9 cellular contexts compared by ENCODE assay signal in genomic region chr18:77106331-77106730, GRCh38. TPM values are rescaled to one million over a fixed set of nuclear protein-coding genes. Genes with fewer than 3 reads are reported as not detected.
DNase-seq lines count a peak whose midpoint lies in the region; ATAC-seq, FAIRE-seq and TF ChIP-seq lines count a peak whose summit lies in the region.
"Had no signal": no experiment of that assay in that cellular context is flagged by ENCODE, and none has a peak within 500 bp of the region (broad histone marks: within the 10 kb centered on the region; RNA-seq: fewer than 3 reads in every experiment).

No MANE protein-coding gene starts in this region.

- H3K27ac ChIP-seq in effector memory CD4-positive, alpha-beta T cell (ENCODE audit: insufficient read depth, low read length, poor library complexity, severe bottlenecking), result peak overlapping the region; percentile 76
- no peak overlapping the region for H3K27ac ChIP-seq in HepG2 (ENCODE audit: extremely low read length, insufficient read depth, low read length)

- in situ Hi-C loops in HepG2 (cut with HindIII; ENCODE audit: extremely low pct_ligation_motif_present, low pct_unique_long_range_greater_than_20kb), result no loop called here

- no peaks in the 10 kb centered on the region for H3K79me2 ChIP-seq in HepG2 (ENCODE audit: insufficient read depth, low read length)

- WGBS in HepG2 (ENCODE audit: low lambda C conversion rate), result 96% methylated on average over 14 of the region's 15 CpGs

- peak overlapping the region; percentile 85 to 97 (median 87) for H3K27ac Mint-ChIP-seq in IgD-negative memory B cell

- H3K36me3 Mint-ChIP-seq in IgD-negative memory B cell, result no peaks in the 10 kb centered on the region

- ATAC-seq in GM21576 (IDR thresholded peaks at IDR 0.05; ENCODE audit: unreplicated experiment), result no peak
- no peak for ATAC-seq in HepG2

- H2AFZ ChIP-seq in HepG2 (ENCODE audit: low read length), result no peak overlapping the region

- no peaks in the 10 kb centered on the region for H3K9me3 Mint-ChIP-seq in IgD-negative memory B cell

- peak; percentile 54 to 70 for DNase-seq in activated CD4-positive, alpha-beta T cell treated with anti-CD3 and anti-CD28 coated beads, Interleukin-2, amount 50 U/mL, for 48 hours
- DNase-seq in effector memory CD4-positive, alpha-beta T cell, result peak; percentile 69 to 79 (median 75)
- DNase-seq in stimulated activated CD8-positive, alpha-beta memory T cell treated with anti-CD3 and anti-CD28 coated beads, Interleukin-15, amount 100 ng/mL, for 24 hours (ENCODE audit: low read depth), result peak; percentile 49
- DNase-seq in HepG2 (ENCODE audit: low spot score) (no peak), NCI-H82 treated with DMSO at 0.1 percent for 48 hours (lab: John Stamatoyannopoulos, UW; ENCODE audit: unreplicated experiment) (no peak), DMS53 (lab: John Stamatoyannopoulos, UW) (no peak)

- no peaks in the 10 kb centered on the region for H3K9me3 ChIP-seq in effector memory CD4-positive, alpha-beta T cell (ENCODE audit: control insufficient read depth, low read length)
- no peaks in the 10 kb centered on the region for H3K9me3 ChIP-seq in HepG2 (ENCODE audit: low read length)

- POLR2A ChIA-PET in HepG2 (lab: Yijun Ruan, JAX), result no interaction called here

- H4K20me1 ChIP-seq in HepG2 (ENCODE audit: insufficient read depth, low read length), result no peaks in the 10 kb centered on the region

- CTCF ChIA-PET in HepG2 (lab: Yijun Ruan, JAX; ENCODE audit: low intra/inter-chr PET ratio, low total read pairs), result no interaction called here

- peaks cover 16% of the 10 kb centered on the region for H3K36me3 ChIP-seq in effector memory CD4-positive, alpha-beta T cell (ENCODE audit: control insufficient read depth, insufficient read depth, low read length)
- H3K36me3 ChIP-seq in HepG2 (replicated peaks in 1 of 2; ENCODE audit: control insufficient read depth in 1 of 2, insufficient read depth in 2 of 2, low read length in 2 of 2), result no peaks in the 10 kb centered on the region; a peak in 1 of 5 replicates

- TF ChIP-seq RAD21 in HepG2 (CRISPR knock-in tag; IDR thresholded peaks at IDR 0.05), result no peak

- H3K4me3 Mint-ChIP-seq in IgD-negative memory B cell, result peak overlapping the region in 3 of 4 donors; percentile 19 to 73 (median 39)

- H3K4me1 ChIP-seq in effector memory CD4-positive, alpha-beta T cell (ENCODE audit: control insufficient read depth, insufficient read depth, low read length, poor library complexity, severe bottlenecking), result peaks cover 82% of the 10 kb centered on the region
- H3K4me1 ChIP-seq in HepG2 (ENCODE audit: insufficient read depth, low read length), result peaks cover 9% of the 10 kb centered on the region

- intact Hi-C loops in HepG2 (cut with micrococcal nuclease; ENCODE audit: unreplicated experiment), result no loop called here

- peak overlapping the region; percentile 13 for H3K4me3 ChIP-seq in effector memory CD4-positive, alpha-beta T cell (ENCODE audit: insufficient read depth, low read depth, low read length, poor library complexity, severe bottlenecking)
- no peak overlapping the region for H3K4me3 ChIP-seq in HepG2 (replicated peaks in 1 of 3; ENCODE audit: insufficient read depth in 1 of 3, low read depth in 2 of 3, low read length in 3 of 3)
- H3K4me3 ChIP-seq: lung had no signal

- peaks cover 54 to 69% (median 59%) of the 10 kb centered on the region in 3 donors for H3K4me1 Mint-ChIP-seq in IgD-negative memory B cell

- FAIRE-seq in HepG2 (lab: Jason Lieb, UNC), result no peak

- TF ChIP-seq POLR2A in HepG2 (IDR thresholded peaks at IDR 0.05; ENCODE audit: insufficient read depth in 1 of 2, low read depth in 2 of 2, low read length in 2 of 2), result no peak

- BruUV-seq in HepG2 (replicated peaks; lab: Mats Ljungman, UMichigan), result no TSS peak

- H3K27me3 Mint-ChIP-seq in IgD-negative memory B cell, result no peaks in the 10 kb centered on the region

- H3K4me2 ChIP-seq in HepG2 (ENCODE audit: low read depth, low read length), result no peak overlapping the region

- no peaks in the 10 kb centered on the region for H3K27me3 ChIP-seq in effector memory CD4-positive, alpha-beta T cell (replicated peaks; ENCODE audit: control insufficient read depth, insufficient read depth, low read length, poor library complexity, severe bottlenecking)
- H3K27me3 ChIP-seq in HepG2 (ENCODE audit: control insufficient read depth in 1 of 2, insufficient read depth in 2 of 2, low read length in 2 of 2), result no peaks in the 10 kb centered on the region

- TF ChIP-seq EP300 in HepG2 (IDR thresholded peaks at IDR 0.05; ENCODE audit: low read depth in 2 of 2, low read length in 2 of 2) (no peak), HepG2 (CRISPR knock-in tag; IDR thresholded peaks at IDR 0.05; ENCODE audit: borderline replicate concordance) (no peak)

- H3K9ac ChIP-seq in HepG2 (ENCODE audit: insufficient read depth, low read depth, low read length), result no peak overlapping the region

- no peak for TF ChIP-seq CTCF in HepG2 (CRISPR knock-in tag; IDR thresholded peaks at IDR 0.05)

TF ChIP-seq in HepG2, 621 proteins besides CTCF, POLR2A, EP300 and RAD21 (continues in another document):
- TF ChIP-seq ZBTB34 (CRISPR knock-in tag; IDR thresholded peaks at IDR 0.05) (no peak), AGO2 (optimal IDR thresholded peaks at IDR 0.05; ENCODE audit: low read depth, low read length) (no peak), ZNF562 (CRISPR knock-in tag; IDR thresholded peaks at IDR 0.05; ENCODE audit: borderline replicate concordance) (no peak), GABPB1 (CRISPR knock-in tag; IDR thresholded peaks at IDR 0.05) (no peak), ZNF576 (CRISPR knock-in tag; IDR thresholded peaks at IDR 0.05) (no peak), GPN1 (CRISPR knock-in tag; IDR thresholded peaks at IDR 0.05; ENCODE audit: borderline replicate concordance) (no peak), ETV5 (CRISPR knock-in tag; IDR thresholded peaks at IDR 0.05; ENCODE audit: borderline replicate concordance) (no peak), IKZF5 (CRISPR knock-in tag; IDR thresholded peaks at IDR 0.05) (no peak), TOE1 (CRISPR knock-in tag; IDR thresholded peaks at IDR 0.05) (no peak), ZBTB2 (CRISPR knock-in tag; IDR thresholded peaks at IDR 0.05; ENCODE audit: low read depth) (no peak)

RNA-seq across cellular contexts. Expression of gene MBP, which starts 26.3 kb away (rescaled TPM):
- polyA plus RNA-seq in IgD-negative memory B cell (89.4 TPM), HepG2 (2011; rRNA removed) (8.5 and 10.9 TPM in 2 replicates)
- 5.0 TPM in 2 replicates for total RNA-seq in HepG2 (2016; rRNA removed; fragmentation: Illumina TruSeq; extraction: Trizol)
- total RNA-seq in HepG2 (2016; cell fraction: cytosol; rRNA removed; fragmentation: Illumina TruSeq; extraction: Trizol; ENCODE audit: low read depth), result 1.4 and 1.7 TPM in 2 replicates
- total RNA-seq in HepG2 (2016; cell fraction: insoluble cytoplasmic fraction; rRNA removed; fragmentation: Illumina TruSeq; extraction: Trizol), result 4.7 TPM in 2 replicates
- total RNA-seq in HepG2 (2016; cell fraction: membrane; rRNA removed; fragmentation: Illumina TruSeq; extraction: Trizol), result 1.8 and 2.3 TPM in 2 replicates
- total RNA-seq in HepG2 (2016; cell fraction: nucleus; rRNA removed; fragmentation: Illumina TruSeq; extraction: Trizol), result 5.1 and 6.2 TPM in 2 replicates
- polyA plus RNA-seq in HepG2 (2011; cell fraction: cytosol; rRNA removed), result 5.1 and 8.0 TPM in 2 replicates
- 14.4 and 16.4 TPM in 2 replicates for polyA plus RNA-seq in HepG2 (2011; cell fraction: nucleus; rRNA removed)
- polyA plus RNA-seq in HepG2 (2012), result 10.8 and 11.5 TPM in 2 replicates
- 0.49 and 0.51 TPM in 2 replicates for polyA plus RNA-seq in HepG2 (2016; cell fraction: cytosol; fragmentation: Illumina TruSeq; extraction: Trizol; ENCODE audit: low read depth)
- 4.2 and 4.7 TPM in 2 replicates for polyA plus RNA-seq in HepG2 (2016; cell fraction: insoluble cytoplasmic fraction; fragmentation: Illumina TruSeq; extraction: Trizol; ENCODE audit: low read depth)
- 1.0 and 1.1 TPM in 2 replicates for polyA plus RNA-seq in HepG2 (2016; cell fraction: membrane; fragmentation: Illumina TruSeq; extraction: Trizol; ENCODE audit: low read depth)
- 4.4 and 5.6 TPM in 2 replicates for polyA plus RNA-seq in HepG2 (2016; cell fraction: nucleus; fragmentation: Illumina TruSeq; extraction: Trizol; ENCODE audit: insufficient read depth, low read depth)
- polyA minus RNA-seq in HepG2 (2011; rRNA and poly(A)+ RNA removed; ENCODE audit: low replicate concordance), result 10.6 and 20.4 TPM in 2 replicates
- polyA minus RNA-seq in HepG2 (2011; cell fraction: cytosol; rRNA and poly(A)+ RNA removed), result 7.3 and 8.8 TPM in 2 replicates
- 19.0 and 19.6 TPM in 2 replicates for polyA minus RNA-seq in HepG2 (2011; cell fraction: nucleus; rRNA and poly(A)+ RNA removed)

Comparison
In these comparisons a context has a peak if more than half of its experiments do, and no peak if none do; other contexts are left out.
1. DNase-seq: peak in activated CD4-positive, alpha-beta T cell treated with anti-CD3 and anti-CD28 coated beads, Interleukin-2, amount 50 U/mL, for 48 hours (2 of 2), effector memory CD4-positive, alpha-beta T cell (3 of 3) and stimulated activated CD8-positive, alpha-beta memory T cell treated with anti-CD3 and anti-CD28 coated beads, Interleukin-15, amount 100 ng/mL, for 24 hours (single experiment); none in HepG2 (single experiment), NCI-H82 treated with DMSO at 0.1 percent for 48 hours (single experiment) and DMS53 (single experiment).